In genomic region chrX:132217203-132218073, GRCh38 we compare ENCODE assay signal across 8 cellular contexts. TPM values are rescaled to one million over a fixed set of nuclear protein-coding genes. Genes with fewer than 3 reads are reported as not detected.
DNase-seq lines count a peak whose midpoint lies in the region; ATAC-seq and TF ChIP-seq lines count a peak whose summit lies in the region.

No MANE protein-coding gene starts in this region.

- peak overlapping the region; percentile 56 to 67 for H3K4me3 ChIP-seq in aorta (ENCODE audit: low read length in 2 of 2)

- ATAC-seq in HG02840 (IDR thresholded peaks at IDR 0.05; ENCODE audit: low FRiP score, unreplicated experiment) = peak; percentile 46
- peak; percentile 73 for ATAC-seq in left ventricle myocardium superior
- peak; percentile 77 for ATAC-seq in aorta (ENCODE audit: low FRiP score)

- intact Hi-C loops in left ventricle myocardium superior (cut with micrococcal nuclease) (loop anchor here (5.0 to 10.0 kb wide), 2 partner anchors 125 to 383 kb away; no protein-coding TSS in a partner anchor), aorta (cut with DNase I) (loop anchor here (2.0 to 10.0 kb wide), 4 partner anchors 115 to 267 kb away; partner anchors contain the start of genes MBNL3 (in 1 of the 2) and STK26 (in 1 of the 2))

- DNase-seq in NCI-H1417 treated with DMSO at 0.1 percent for 48 hours (lab: John Stamatoyannopoulos, UW) (peak; percentile 43), SW480 (ENCODE audit: low spot score) (peak; percentile 85), left ventricle myocardium superior (peak; percentile 50), pulmonary artery endothelial cell (ENCODE audit: low read depth, low spot score) (peak; percentile 54), aorta (peak; percentile 75 to 82)

- no peaks in the 10 kb centered on the region for H3K36me3 ChIP-seq in aorta (ENCODE audit: control insufficient read depth in 1 of 2, insufficient read depth in 2 of 2, low read length in 1 of 2)

- 0 to 29% (median 1%) methylated on average over 17 to 65 of the region's 74 CpGs for WGBS in adipose tissue, 3 donors
- 1 to 31% methylated on average over 38 to 74 of the region's 74 CpGs for WGBS in aorta, 2 donors

- H3K27me3 ChIP-seq in aorta (ENCODE audit: control insufficient read depth in 1 of 2, insufficient read depth in 2 of 2, low read length in 1 of 2) = no peaks in the 10 kb centered on the region

- H3K27ac ChIP-seq in adipose tissue (ENCODE audit: low read depth, low read length) = peak overlapping the region; percentile 95
- peak overlapping the region; percentile 68 to 89 for H3K27ac ChIP-seq in aorta (ENCODE audit: low read depth in 1 of 2, low read length in 2 of 2)

- peak; percentile 45 for TF ChIP-seq POLR2A in GM15510 (IDR thresholded peaks at IDR 0.05; ENCODE audit: borderline replicate concordance, extremely low read depth, insufficient read length)

- no peaks in the 10 kb centered on the region for H3K9me3 ChIP-seq in aorta (ENCODE audit: control insufficient read depth, low read length)

- H3K4me1 ChIP-seq in aorta (ENCODE audit: control insufficient read depth in 1 of 2, insufficient read depth in 2 of 2, low read length in 2 of 2) = no peaks in the 10 kb centered on the region

RNA-seq across cellular contexts. Expression of gene RAP2C, which starts 1.8 kb away (rescaled TPM):
- polyA plus RNA-seq in adipose tissue (10 to 100 TPM in 2 of 3 donors, 1 to 10 TPM in 1; 6.5 to 14.7 (median 13.6) TPM), aorta (10 to 100 TPM; 11.8 to 12.9 TPM)
- total RNA-seq in left ventricle myocardium superior (15.0 TPM), pulmonary artery endothelial cell (15.5 and 20.7 TPM in 2 replicates), aorta (10 to 100 TPM; 22.2 to 24.7 TPM)

Comparison
In these comparisons a context has a peak if more than half of its experiments do, and no peak if none do; other contexts are left out.
1. Peak in every context shown above with its lines: DNase-seq, ATAC-seq, H3K4me3 ChIP-seq and H3K27ac ChIP-seq.